ENCODE assay signal across 8 cellular contexts in genomic region chr5:82174128-82174918, GRCh38.
DNase-seq lines count a peak whose midpoint lies in the region; ATAC-seq and TF ChIP-seq lines count a peak whose summit lies in the region.

No MANE protein-coding gene starts in this region.

- intact Hi-C loops in psoas muscle (cut with DNase I), result loop anchor here in 1 of 2 donors (10.0 kb wide), 1 partner anchor 50 kb away; no protein-coding TSS in a partner anchor

- peaks cover 0 to 4% (median 0%) of the 10 kb centered on the region in 4 donors for H3K4me1 ChIP-seq in Peyer's patch
- no peaks in the 10 kb centered on the region for H3K4me1 ChIP-seq in psoas muscle

- no peaks in the 10 kb centered on the region for H3K9me3 ChIP-seq in Peyer's patch
- H3K9me3 ChIP-seq in psoas muscle, result no peaks in the 10 kb centered on the region

- 53 to 63% (median 55%) methylated on average over 3 of the region's 3 CpGs for WGBS in psoas muscle, 3 donors

- no peak overlapping the region for H3K27ac ChIP-seq in Peyer's patch
- H3K27ac ChIP-seq in psoas muscle, result no peak overlapping the region

- ATAC-seq in GM19468 (IDR thresholded peaks at IDR 0.05; ENCODE audit: extremely low read depth, unreplicated experiment) (peak; percentile 98), HG03521 (IDR thresholded peaks at IDR 0.05; ENCODE audit: unreplicated experiment) (peak; percentile 98), psoas muscle (peak; percentile 49 to 84 (median 68))

- peak in 5 of 6 experiments; percentile 21 to 60 (median 49) for TF ChIP-seq CTCF in Peyer's patch (IDR thresholded peaks at IDR 0.05)
- TF ChIP-seq CTCF in psoas muscle (IDR thresholded peaks at IDR 0.05), result peak; percentile 53

- peak; percentile 83 for DNase-seq in DMS53 (lab: John Stamatoyannopoulos, UW)
- peak; percentile 44 to 75 (median 66) for DNase-seq in Peyer's patch
- DNase-seq in activated T-helper 1 cell treated with Interleukin-2 at 50 U/mL for 16 hours (ENCODE audit: low read depth), result peak; percentile 7
- DNase-seq in germinal center (ENCODE audit: low spot score), result peak; percentile 68
- peak; percentile 60 to 63 for DNase-seq in psoas muscle
- DNase-seq in cerebellum (ENCODE audit: low spot score), result no peak

- H3K27me3 ChIP-seq in Peyer's patch (no peaks in the 10 kb centered on the region), psoas muscle (ENCODE audit: insufficient read depth in 3 of 3, low read length in 2 of 3) (no peaks in the 10 kb centered on the region)

- TF ChIP-seq POLR2A in Peyer's patch (IDR thresholded peaks at IDR 0.05), result no peak

- H3K36me3 ChIP-seq in Peyer's patch (no peaks in the 10 kb centered on the region), psoas muscle (ENCODE audit: insufficient read depth in 1 of 2, low read depth in 1 of 2) (no peaks in the 10 kb centered on the region)

- H3K4me3 ChIP-seq in Peyer's patch (no peak overlapping the region), psoas muscle (no peak overlapping the region)
